In the genomic region with DNA sequence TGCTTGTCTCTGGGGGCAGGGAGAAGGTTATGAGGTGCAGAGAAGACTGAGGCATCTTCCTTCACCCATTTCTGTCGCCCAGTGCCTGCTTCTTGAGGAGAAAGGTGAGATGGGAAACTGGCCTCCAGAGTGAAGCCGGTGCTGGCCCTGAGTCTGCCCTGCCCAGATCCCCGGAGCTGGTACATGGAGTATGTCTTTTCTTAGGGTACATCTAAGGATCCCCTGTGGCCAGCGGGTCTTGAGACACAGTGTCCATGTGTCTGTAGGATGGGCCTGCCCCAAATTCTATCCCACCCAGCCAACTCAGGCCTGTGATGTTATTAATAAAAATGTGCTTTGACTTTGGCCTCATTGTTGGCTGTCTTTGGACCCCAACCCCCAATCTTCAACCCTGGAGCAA, we compare ENCODE assay signal across 14 cellular contexts. TPM values are rescaled to one million over a fixed set of nuclear protein-coding genes. Genes with fewer than 3 reads are reported as not detected.
DNase-seq lines count a peak whose midpoint lies in the region; ATAC-seq and TF ChIP-seq lines count a peak whose summit lies in the region.
"Had no signal": no experiment of that assay in that cellular context is flagged by ENCODE, and none has a peak within 500 bp of the region (broad histone marks: within the 10 kb centered on the region; RNA-seq: fewer than 3 reads in every experiment).

No MANE protein-coding gene starts in this region.

- H3K27ac ChIP-seq in angular gyrus (ENCODE audit: low read depth, low read length) (peak overlapping the region; percentile 24), lung (ENCODE audit: low read depth in 1 of 2, low read length in 1 of 2) (peak overlapping the region; percentile 58 to 94), spleen (peak overlapping the region in 7 of 8 donors; percentile 51 to 89 (median 82))

- H3K4me1 ChIP-seq in lung (ENCODE audit: control insufficient read depth in 2 of 2, insufficient read depth in 2 of 2, low read length in 2 of 2): peaks cover 11 to 29% of the 10 kb centered on the region in 2 donors
- H3K4me1 ChIP-seq in spleen: peaks cover 32 to 88% (median 64%) of the 10 kb centered on the region in 6 donors

- H3K27me3 ChIP-seq in lung (ENCODE audit: control insufficient read depth, insufficient read depth) (no peaks in the 10 kb centered on the region), spleen (replicated peaks in 1 of 7) (peaks cover 0 to 8% (median 0%) of the 10 kb centered on the region in 7 donors)

- no peak overlapping the region for H3K4me3 ChIP-seq in lung
- no peak overlapping the region for H3K4me3 ChIP-seq in spleen
- H3K4me3 ChIP-seq: GM12878, K562 had no signal

- ATAC-seq in lung (ENCODE audit: insufficient read depth, low FRiP score): no peak
- no peak for ATAC-seq in activated CD8-positive, alpha-beta memory T cell treated with anti-CD3 and anti-CD28 coated beads, Interleukin-2, amount 10 ng/mL, durations not matched to agents 7 days and 5 days
- ATAC-seq: activated naive CD8-positive, alpha-beta T cell treated with anti-CD3 and anti-CD28 coated beads, Interleukin-2, amount 50 U/mL, for 24 hours had no signal

- H3K36me3 Mint-ChIP-seq in IgD-negative memory B cell: peaks cover 1% of the 10 kb centered on the region
- no peaks in the 10 kb centered on the region for H3K36me3 Mint-ChIP-seq in activated CD8-positive, alpha-beta memory T cell treated with anti-CD3 and anti-CD28 coated beads, Interleukin-2, amount 10 ng/mL, durations not matched to agents 7 days and 5 days

- DNase-seq in lung (ENCODE audit: low spot score): no peak
- DNase-seq in spleen: no peak
- DNase-seq in activated CD4-positive, CD25-positive, alpha-beta regulatory T cell (lab: John Stamatoyannopoulos, UW): no peak
- no peak for DNase-seq in activated CD8-positive, alpha-beta memory T cell treated with anti-CD3 and anti-CD28 coated beads, Interleukin-2, amount 10 ng/mL, durations not matched to agents 7 days and 5 days
- DNase-seq in activated naive CD4-positive, alpha-beta T cell treated with Interleukin-2 at 50 U/mL for 16 hours: no peak
- DNase-seq: DMS153, NCI-H2171 treated with DMSO at 0.1 percent for 48 hours had no signal

- CTCF ChIA-PET in activated CD8-positive, alpha-beta memory T cell treated with anti-CD3 and anti-CD28 coated beads, Interleukin-2, amount 10 ng/mL, durations not matched to agents 7 days and 5 days (lab: Charles Lee): interaction anchor here (0.8 to 6.6 kb wide), 4 partner anchors 19 to 123 kb away, joined by 3 to 64 read pairs (median 28); no protein-coding TSS in a partner anchor

- peaks cover 35 to 47% (median 42%) of the 10 kb centered on the region in 3 donors for H3K4me1 Mint-ChIP-seq in IgD-negative memory B cell
- H3K4me1 Mint-ChIP-seq in activated CD8-positive, alpha-beta memory T cell treated with anti-CD3 and anti-CD28 coated beads, Interleukin-2, amount 10 ng/mL, durations not matched to agents 7 days and 5 days: peaks cover 51% of the 10 kb centered on the region

- no peak for TF ChIP-seq CTCF in lung (IDR thresholded peaks at IDR 0.05; ENCODE audit: control extremely low read depth, extremely low read depth)
- no peak for TF ChIP-seq CTCF in spleen (IDR thresholded peaks at IDR 0.05 in 8 of 11, conservative IDR thresholded peaks at IDR 0.05 in 3 of 11)

- peak overlapping the region in 2 of 3 donors; percentile 19 to 54 for H3K27ac Mint-ChIP-seq in IgD-negative memory B cell
- no peak overlapping the region for H3K27ac Mint-ChIP-seq in activated CD8-positive, alpha-beta memory T cell treated with anti-CD3 and anti-CD28 coated beads, Interleukin-2, amount 10 ng/mL, durations not matched to agents 7 days and 5 days
- H3K27ac Mint-ChIP-seq: activated CD4-positive, alpha-beta T cell treated with anti-CD3 and anti-CD28 coated beads, Interleukin-2, amount 10 ng/mL, durations not matched to agents 24 days and 14 days; activated naive CD8-positive, alpha-beta T cell treated with anti-CD3 and anti-CD28 coated beads, Interleukin-2, amount 50 U/mL, for 24 hours; CD4-positive, alpha-beta T cell had no signal

- intact Hi-C loops in spleen (cut with DNase I; ENCODE audit: low total_unique reads): loop anchor here (5.0 kb wide), 1 partner anchor 113 kb away; no protein-coding TSS in a partner anchor

- WGBS in lung, 2 donors: 91 to 94% methylated on average over 4 of the region's 4 CpGs
- WGBS in spleen, 5 donors: 89 to 100% (median 93%) methylated on average over 1 to 4 of the region's 4 CpGs

- TF ChIP-seq POLR2A in spleen (IDR thresholded peaks at IDR 0.05): no peak

- no peaks in the 10 kb centered on the region for H3K9me3 Mint-ChIP-seq in IgD-negative memory B cell
- H3K9me3 Mint-ChIP-seq in activated CD8-positive, alpha-beta memory T cell treated with anti-CD3 and anti-CD28 coated beads, Interleukin-2, amount 10 ng/mL, durations not matched to agents 7 days and 5 days (ENCODE audit: low read depth): no peaks in the 10 kb centered on the region
- H3K9me3 Mint-ChIP-seq: activated CD4-positive, alpha-beta T cell treated with anti-CD3 and anti-CD28 coated beads, Interleukin-2, amount 10 ng/mL, durations not matched to agents 24 days and 14 days; activated naive CD8-positive, alpha-beta T cell treated with anti-CD3 and anti-CD28 coated beads, Interleukin-2, amount 50 U/mL, for 24 hours; CD4-positive, alpha-beta T cell had no signal

- no peaks in the 10 kb centered on the region for H3K9me3 ChIP-seq in lung (ENCODE audit: control insufficient read depth in 2 of 2, insufficient read depth in 1 of 2, low read length in 1 of 2)
- no peaks in the 10 kb centered on the region for H3K9me3 ChIP-seq in spleen

- no peaks in the 10 kb centered on the region for H3K36me3 ChIP-seq in lung (ENCODE audit: control insufficient read depth in 2 of 2, insufficient read depth in 2 of 2, low read length in 2 of 2)
- no peaks in the 10 kb centered on the region for H3K36me3 ChIP-seq in spleen

- H3K4me3 Mint-ChIP-seq in IgD-negative memory B cell: no peak overlapping the region
- no peak overlapping the region for H3K4me3 Mint-ChIP-seq in activated CD8-positive, alpha-beta memory T cell treated with anti-CD3 and anti-CD28 coated beads, Interleukin-2, amount 10 ng/mL, durations not matched to agents 7 days and 5 days
- H3K4me3 Mint-ChIP-seq: activated CD4-positive, alpha-beta T cell treated with anti-CD3 and anti-CD28 coated beads, Interleukin-2, amount 10 ng/mL, durations not matched to agents 24 days and 14 days; activated naive CD8-positive, alpha-beta T cell treated with anti-CD3 and anti-CD28 coated beads, Interleukin-2, amount 50 U/mL, for 24 hours had no signal

- no peaks in the 10 kb centered on the region for H3K27me3 Mint-ChIP-seq in IgD-negative memory B cell
- peaks cover 3% of the 10 kb centered on the region for H3K27me3 Mint-ChIP-seq in activated CD8-positive, alpha-beta memory T cell treated with anti-CD3 and anti-CD28 coated beads, Interleukin-2, amount 10 ng/mL, durations not matched to agents 7 days and 5 days
- H3K27me3 Mint-ChIP-seq: activated CD4-positive, alpha-beta T cell treated with anti-CD3 and anti-CD28 coated beads, Interleukin-2, amount 10 ng/mL, durations not matched to agents 24 days and 14 days; CD4-positive, alpha-beta T cell had no signal

RNA-seq across cellular contexts. Expression of gene BAK1, which starts 8.8 kb away (rescaled TPM):
- 40.6 TPM for polyA plus RNA-seq in IgD-negative memory B cell
- total RNA-seq in lung: 10 to 100 TPM in 1 of 2 donors, 1 to 10 TPM in 1; 7.4 to 23.2 TPM
- 10 to 100 TPM; 14.6 to 25.6 TPM for polyA plus RNA-seq in lung
- 10 to 100 TPM; 22.6 to 34.4 (median 28.3) TPM for total RNA-seq in spleen
- polyA plus RNA-seq in spleen: 10 to 100 TPM; 14.9 to 32.2 (median 20.6) TPM
- 10 to 100 TPM; 70.9 to 74.4 TPM for total RNA-seq in activated CD8-positive, alpha-beta memory T cell treated with anti-CD3 and anti-CD28 coated beads, Interleukin-2, amount 10 ng/mL, durations not matched to agents 7 days and 5 days

RNA-seq across cellular contexts. Expression of gene ITPR3, which starts 32.2 kb away (rescaled TPM):
- 6.7 TPM for polyA plus RNA-seq in IgD-negative memory B cell
- total RNA-seq in lung: 10 to 100 TPM; 39.7 to 89.5 TPM
- polyA plus RNA-seq in lung: 10 to 100 TPM; 36.7 to 49.1 TPM
- 10 to 100 TPM; 42.1 to 95.6 (median 68.1) TPM for total RNA-seq in spleen
- 10 to 100 TPM in 2 of 3 donors, 1 to 10 TPM in 1; 9.9 to 37.9 (median 20.0) TPM for polyA plus RNA-seq in spleen
- total RNA-seq in activated CD8-positive, alpha-beta memory T cell treated with anti-CD3 and anti-CD28 coated beads, Interleukin-2, amount 10 ng/mL, durations not matched to agents 7 days and 5 days: 10 to 100 TPM; 44.9 to 71.3 TPM

Comparison
In these comparisons a context has a peak if more than half of its experiments do, and no peak if none do; other contexts are left out.
1. H3K27ac ChIP-seq: peak in every context shown above with its lines; median percentile 82 in spleen; 76 in lung; 24 in angular gyrus.